ENCODE assay signal across 30 cellular contexts in genomic region chr4:132860976-132861375, GRCh38.
"Had no signal": no experiment of that assay in that cellular context is flagged by ENCODE, and none has a peak within 500 bp of the region (broad histone marks: within the 10 kb centered on the region; RNA-seq: fewer than 3 reads in every experiment).

No MANE protein-coding gene starts in this region.

- DNase-seq: natural killer cell; occipital lobe; ovary; posterior cingulate gyrus; psoas muscle; right cardiac atrium; spleen; stimulated activated CD4-positive, alpha-beta T cell treated with anti-CD3 and anti-CD28 coated beads, Interleukin-12 subunit alpha, Interleukin-12 subunit beta, amount 100 ng/mL, for 4 hours; stimulated activated CD4-positive, alpha-beta T cell treated with anti-CD3 and anti-CD28 coated beads, Interleukin-1b, Interleukin-23, amount 100 ng/mL, for 48 hours; stimulated activated CD4-positive, alpha-beta T cell treated with anti-CD3 and anti-CD28 coated beads, Interleukin-4, amount 100 ng/mL, for 1 hour; stimulated activated CD4-positive, alpha-beta T cell treated with anti-CD3 and anti-CD28 coated beads, Interleukin-4, amount 100 ng/mL, for 4 hours; stimulated activated CD8-positive, alpha-beta memory T cell treated with anti-CD3 and anti-CD28 coated beads, Interleukin-4, amount 100 ng/mL, for 48 hours; stimulated activated naive CD4-positive, alpha-beta T cell; stimulated activated naive CD8-positive, alpha-beta T cell treated with anti-CD3 and anti-CD28 coated beads, Interleukin-15, amount 100 ng/mL, for 72 hours; stimulated activated naive CD8-positive, alpha-beta T cell treated with anti-CD3 and anti-CD28 coated beads, Interleukin-15, Interleukin-2, amounts not matched to agents 100 U/mL and 50 U/mL, for 24 hours; substantia nigra; testis; tibial artery; transverse colon had no signal

- H3K27me3 ChIP-seq: neural progenitor cell, ovary, spleen, suprapubic skin, testis, tibial artery, transverse colon, vagina had no signal

- H3K27ac Mint-ChIP-seq: natural killer cell; nephron; neural progenitor cell; progenitor cell of endocrine pancreas; stimulated activated memory B cell treated with anti-CD40 and anti-IgM and Interleukin-4, amounts not matched to agents 10 μg/mL and 1 μg/mL and 100 μg/mL, for 72 hours; stimulated activated naive CD8-positive, alpha-beta T cell treated with anti-CD3 and anti-CD28 coated beads, Interleukin-15, amount 100 ng/mL, for 72 hours; type B pancreatic cell had no signal

- H3K27ac ChIP-seq: neural progenitor cell, ovary, parathyroid adenoma, psoas muscle, skin epidermis, spleen, suprapubic skin, testis, tibial artery, transverse colon, vagina had no signal

- H3K4me3 ChIP-seq: neural progenitor cell, ovary, psoas muscle, skin epidermis, smooth muscle cell, spleen, suprapubic skin, testis, tibial artery, transverse colon, vagina had no signal

- H3K27me3 Mint-ChIP-seq: progenitor cell of endocrine pancreas; stimulated activated memory B cell treated with anti-CD40 and anti-IgM and Interleukin-4, amounts not matched to agents 10 μg/mL and 1 μg/mL and 100 μg/mL, for 72 hours; stimulated activated naive CD8-positive, alpha-beta T cell treated with anti-CD3 and anti-CD28 coated beads, Interleukin-15, amount 100 ng/mL, for 72 hours; type B pancreatic cell had no signal

- H3K9ac ChIP-seq: neural progenitor cell, parathyroid adenoma had no signal

- H3K4me3 Mint-ChIP-seq: natural killer cell; nephron; neural progenitor cell; stimulated activated memory B cell treated with anti-CD40 and anti-IgM and Interleukin-4, amounts not matched to agents 10 μg/mL and 1 μg/mL and 100 μg/mL, for 72 hours; stimulated activated naive CD8-positive, alpha-beta T cell treated with anti-CD3 and anti-CD28 coated beads, Interleukin-15, amount 100 ng/mL, for 72 hours; type B pancreatic cell had no signal

- H3K9me3 ChIP-seq: ovary, psoas muscle, spleen, suprapubic skin, testis, tibial artery, transverse colon, vagina had no signal

- H3K4me1 ChIP-seq: parathyroid adenoma, psoas muscle, spleen, suprapubic skin, testis, tibial artery, transverse colon, vagina had no signal

- H3K36me3 ChIP-seq: neural progenitor cell, ovary, spleen, suprapubic skin, tibial artery, transverse colon, vagina had no signal

- H3K4me2 ChIP-seq: neural progenitor cell, smooth muscle cell had no signal

- H3K36me3 Mint-ChIP-seq: neural progenitor cell; stimulated activated memory B cell treated with anti-CD40 and anti-IgM and Interleukin-4, amounts not matched to agents 10 μg/mL and 1 μg/mL and 100 μg/mL, for 72 hours; type B pancreatic cell had no signal

- H3K9me3 Mint-ChIP-seq: nephron; neural progenitor cell; stimulated activated naive CD8-positive, alpha-beta T cell treated with anti-CD3 and anti-CD28 coated beads, Interleukin-15, amount 100 ng/mL, for 72 hours; type B pancreatic cell had no signal

- H3K4me1 Mint-ChIP-seq: natural killer cell; nephron; stimulated activated memory B cell treated with anti-CD40 and anti-IgM and Interleukin-4, amounts not matched to agents 10 μg/mL and 1 μg/mL and 100 μg/mL, for 72 hours; stimulated activated naive CD8-positive, alpha-beta T cell treated with anti-CD3 and anti-CD28 coated beads, Interleukin-15, amount 100 ng/mL, for 72 hours had no signal

- H2AFZ ChIP-seq: neural progenitor cell, parathyroid adenoma had no signal

- H3K79me2 ChIP-seq: parathyroid adenoma had no signal

- ATAC-seq: natural killer cell; psoas muscle; right cardiac atrium; sciatic nerve; stimulated activated memory B cell treated with anti-CD40 and anti-IgM and Interleukin-4, amounts not matched to agents 10 μg/mL and 1 μg/mL and 100 μg/mL, for 72 hours; stimulated activated naive CD8-positive, alpha-beta T cell treated with anti-CD3 and anti-CD28 coated beads, Interleukin-15, amount 100 ng/mL, for 72 hours; stimulated activated naive CD8-positive, alpha-beta T cell treated with anti-CD3 and anti-CD28 coated beads, Interleukin-15, Interleukin-2, amounts not matched to agents 100 U/mL and 50 U/mL, for 24 hours had no signal
